ENCODE assay signal across 26 cellular contexts in genomic region chr4:88277711-88278025, GRCh38. TPM values are rescaled to one million over a fixed set of nuclear protein-coding genes. Genes with fewer than 3 reads are reported as not detected.
DNase-seq lines count a peak whose midpoint lies in the region; ATAC-seq and TF ChIP-seq lines count a peak whose summit lies in the region.
"Had no signal": no experiment of that assay in that cellular context is flagged by ENCODE, and none has a peak within 500 bp of the region (broad histone marks: within the 10 kb centered on the region; RNA-seq: fewer than 3 reads in every experiment).

No MANE protein-coding gene starts in this region.

- no peak overlapping the region for H3K9ac ChIP-seq in Loucy (ENCODE audit: low read depth, low read length, poor library complexity, severe bottlenecking)

- peak overlapping the region; percentile 91 for H3K27ac ChIP-seq in OCI-LY7 (ENCODE audit: low read depth, low read length, poor library complexity, severe bottlenecking)
- H3K27ac ChIP-seq: body of pancreas, ovary, upper lobe of left lung had no signal

- H3F3A ChIP-seq in Loucy (ENCODE audit: low read depth): peaks cover 4% of the 10 kb centered on the region; the same call in 1 of the 2 replicates

- peaks cover 4% of the 10 kb centered on the region; the same call in 1 of the 2 replicates for H3K36me3 ChIP-seq in Loucy (ENCODE audit: insufficient read depth, low read length)
- peaks cover 72% of the 10 kb centered on the region for H3K36me3 ChIP-seq in OCI-LY7 (ENCODE audit: insufficient read depth, low read length)
- H3K36me3 ChIP-seq: ovary, upper lobe of left lung had no signal

- H3K27me3 Mint-ChIP-seq in stimulated activated memory B cell treated with anti-CD40 and anti-IgM and Interleukin-4, amounts not matched to agents 10 μg/mL and 1 μg/mL and 100 μg/mL, for 72 hours: no peaks in the 10 kb centered on the region
- H3K27me3 Mint-ChIP-seq: activated T-cell treated with anti-CD3 and anti-CD28 coated beads, Interleukin-2, amount 50 U/mL, for 24 hours; naive thymus-derived CD4-positive, alpha-beta T cell; T-helper 17 cell had no signal

- peak overlapping the region; percentile 12 for H3K4me3 Mint-ChIP-seq in stimulated activated memory B cell treated with anti-CD40 and anti-IgM and Interleukin-4, amounts not matched to agents 10 μg/mL and 1 μg/mL and 100 μg/mL, for 72 hours
- H3K4me3 Mint-ChIP-seq: activated T-cell treated with anti-CD3 and anti-CD28 coated beads, Interleukin-2, amount 50 U/mL, for 24 hours; immature natural killer cell had no signal

- DNase-seq in NCI-H748 (lab: John Stamatoyannopoulos, UW; ENCODE audit: unreplicated experiment) (peak; percentile 15), NCI-H748 treated with DMSO at 0.1 percent for 48 hours (lab: John Stamatoyannopoulos, UW) (no peak), OCI-LY7 (ENCODE audit: low spot score) (no peak), DMS53 (lab: John Stamatoyannopoulos, UW) (no peak), NCI-H1694 (lab: John Stamatoyannopoulos, UW) (no peak), KBM-7 (no peak)
- DNase-seq: activated CD4-positive, alpha-beta T cell treated with anti-CD3 and anti-CD28 coated beads for 48 hours; activated gamma-delta T cell treated with Interleukin-2 at 50 U/mL for 16 hours; activated T-cell treated with anti-CD3 and anti-CD28 coated beads, Interleukin-2, amount 50 U/mL, for 24 hours; body of pancreas; effector CD4-positive, alpha-beta T cell; erythroblast; HCEC 1CT; immature natural killer cell; naive thymus-derived CD4-positive, alpha-beta T cell; NCI-H2081 treated with DMSO at 0.1 percent for 48 hours; NCI-H510A treated with DMSO at 0.1 percent for 48 hours; ovary; retina; small intestine; stimulated activated CD4-positive, alpha-beta T cell treated with anti-CD3 and anti-CD28 coated beads, Interleukin-1b, Interleukin-23, amount 100 ng/mL, for 48 hours; T-helper 17 cell; upper lobe of left lung had no signal

- in situ Hi-C loops in KBM-7 (cut with MboI; ENCODE audit: low pct_unique_long_range_greater_than_20kb, low sequenced_read_pairs): no loop called here

- peaks cover 73% of the 10 kb centered on the region for H3K79me2 ChIP-seq in Loucy (ENCODE audit: insufficient read depth, low read length)
- peaks cover 98% of the 10 kb centered on the region for H3K79me2 ChIP-seq in OCI-LY7 (ENCODE audit: insufficient read depth, low read depth, low read length)

- H3K4me1 ChIP-seq in Loucy (ENCODE audit: insufficient read depth, low read length, poor library complexity, severe bottlenecking): peaks cover 78% of the 10 kb centered on the region
- peaks cover 68% of the 10 kb centered on the region for H3K4me1 ChIP-seq in OCI-LY7 (ENCODE audit: insufficient read depth, low read length, poor library complexity, severe bottlenecking)

- no peak overlapping the region for H2AFZ ChIP-seq in Loucy (ENCODE audit: low read length)
- no peak overlapping the region for H2AFZ ChIP-seq in OCI-LY7 (ENCODE audit: low read length)

- peaks cover 25% of the 10 kb centered on the region for H4K20me1 ChIP-seq in Loucy (ENCODE audit: insufficient read depth, low read length, poor library complexity, severe bottlenecking)
- 0 out of 2 replicates have a peak, but pooled peaks cover 7% of the 10 kb centered on the region for H4K20me1 ChIP-seq in OCI-LY7 (ENCODE audit: insufficient read depth, low read length)

- ATAC-seq in stimulated activated memory B cell treated with anti-CD40 and anti-IgM and Interleukin-4, amounts not matched to agents 10 μg/mL and 1 μg/mL and 100 μg/mL, for 72 hours: no peak
- ATAC-seq: body of pancreas; naive thymus-derived CD4-positive, alpha-beta T cell; T-helper 17 cell had no signal

- peaks cover 3% of the 10 kb centered on the region for H3K9me3 Mint-ChIP-seq in stimulated activated memory B cell treated with anti-CD40 and anti-IgM and Interleukin-4, amounts not matched to agents 10 μg/mL and 1 μg/mL and 100 μg/mL, for 72 hours
- H3K9me3 Mint-ChIP-seq: activated T-cell treated with anti-CD3 and anti-CD28 coated beads, Interleukin-2, amount 50 U/mL, for 24 hours had no signal

- CTCF ChIA-PET in OCI-LY7 (lab: Charles Lee; ENCODE audit: unreplicated experiment): interaction anchor here (1.1 kb wide), 1 partner anchor 42 kb away, joined by 3 read pairs; no protein-coding TSS in a partner anchor

- no TSS peak for BruUV-seq in OCI-LY7 (replicated peaks; lab: Mats Ljungman, UMichigan)

- H3K4me1 Mint-ChIP-seq in stimulated activated memory B cell treated with anti-CD40 and anti-IgM and Interleukin-4, amounts not matched to agents 10 μg/mL and 1 μg/mL and 100 μg/mL, for 72 hours: peaks cover 77% of the 10 kb centered on the region

- intact Hi-C loops in OCI-LY7 (cut with micrococcal nuclease; ENCODE audit: unreplicated experiment): no loop called here

- TF ChIP-seq CTCF in Loucy (conservative IDR thresholded peaks at IDR 0.05; ENCODE audit: low read length): no peak
- no peak for TF ChIP-seq CTCF in OCI-LY7 (conservative IDR thresholded peaks at IDR 0.05; ENCODE audit: low read length)

- H3K36me3 Mint-ChIP-seq in stimulated activated memory B cell treated with anti-CD40 and anti-IgM and Interleukin-4, amounts not matched to agents 10 μg/mL and 1 μg/mL and 100 μg/mL, for 72 hours: peaks cover 44% of the 10 kb centered on the region

- H3K9me2 ChIP-seq in Loucy (replicated peaks; ENCODE audit: low read depth, low read length) (no peaks in the 10 kb centered on the region), OCI-LY7 (ENCODE audit: insufficient read depth, low read length) (no peaks in the 10 kb centered on the region)

- H3K27ac Mint-ChIP-seq in stimulated activated memory B cell treated with anti-CD40 and anti-IgM and Interleukin-4, amounts not matched to agents 10 μg/mL and 1 μg/mL and 100 μg/mL, for 72 hours: peak overlapping the region; percentile 70
- H3K27ac Mint-ChIP-seq: activated T-cell treated with anti-CD3 and anti-CD28 coated beads, Interleukin-2, amount 50 U/mL, for 24 hours; immature natural killer cell had no signal

- no peaks in the 10 kb centered on the region for H3K27me3 ChIP-seq in Loucy (ENCODE audit: insufficient read depth, low read length, poor library complexity, severe bottlenecking)
- H3K27me3 ChIP-seq: body of pancreas, ovary, SJSA1, upper lobe of left lung had no signal

- H3K9me3 ChIP-seq in Loucy (ENCODE audit: insufficient read depth, low read depth, low read length) (0 out of 2 replicates have a peak, but pooled peaks cover 8% of the 10 kb centered on the region), OCI-LY7 (ENCODE audit: low read length) (peaks cover 7% of the 10 kb centered on the region; the same call in 1 of the 2 replicates)
- H3K9me3 ChIP-seq: body of pancreas, ovary, SJSA1, upper lobe of left lung had no signal

- H3K4me2 ChIP-seq in Loucy (ENCODE audit: low read depth, low read length, poor library complexity, severe bottlenecking) (peak overlapping the region; percentile 86), OCI-LY7 (ENCODE audit: low read length) (peak overlapping the region; percentile 98)

- POLR2A ChIA-PET in OCI-LY7 (lab: Charles Lee): interaction anchor here (0.6 to 4.4 kb wide), 4 partner anchors 8 to 43 kb away, joined by 5 to 21 read pairs (median 10); no protein-coding TSS in a partner anchor

- peak overlapping the region; percentile 17 for H3K4me3 ChIP-seq in Loucy (ENCODE audit: low read length, poor library complexity, severe bottlenecking)
- peak overlapping the region; percentile 61 for H3K4me3 ChIP-seq in OCI-LY7 (ENCODE audit: low read depth, low read length, poor library complexity, severe bottlenecking)
- H3K4me3 ChIP-seq: body of pancreas, ovary, SJSA1, upper lobe of left lung had no signal

RNA-seq across cellular contexts. Expression of gene PPM1K, which starts 6.7 kb away (rescaled TPM):
- total RNA-seq in OCI-LY7 (2014; rRNA removed; shearing (Covaris generic)): 65.7 and 83.9 TPM in 2 replicates
- total RNA-seq in OCI-LY7 (2022): 80.0 and 87.7 TPM in 2 replicates
